ENCODE assay signal across 34 cellular contexts in genomic region chr9:16307626-16308195, GRCh38.
"Had no signal": no experiment of that assay in that cellular context is flagged by ENCODE, and none has a peak within 500 bp of the region (broad histone marks: within the 10 kb centered on the region; RNA-seq: fewer than 3 reads in every experiment).

No MANE protein-coding gene starts in this region.

- H3K36me3 Mint-ChIP-seq: activated CD4-positive, alpha-beta memory T cell treated with anti-CD3 and anti-CD28 coated beads for 36 hours; activated CD8-positive, alpha-beta memory T cell treated with anti-CD3 and anti-CD28 coated beads, Interleukin-2, amount 10 ng/mL, durations not matched to agents 7 days and 5 days; activated naive CD4-positive, alpha-beta T cell treated with anti-CD3 and anti-CD28 coated beads, Interleukin-2, amount 10 ng/mL, durations not matched to agents 7 days and 5 days; activated naive CD4-positive, alpha-beta T cell treated with anti-CD3 and anti-CD28 coated beads, Interleukin-2, amount 50 U/mL, for 72 hours; activated naive CD8-positive, alpha-beta T cell treated with anti-CD3 and anti-CD28 coated beads, Interleukin-2, amount 10 ng/mL, durations not matched to agents 7 days and 5 days; brain had no signal

- H3K9me3 Mint-ChIP-seq: activated CD4-positive, alpha-beta T cell treated with anti-CD3 and anti-CD28 coated beads, Interleukin-2, amount 10 ng/mL, durations not matched to agents 24 days and 14 days; activated naive CD4-positive, alpha-beta T cell treated with anti-CD3 and anti-CD28 coated beads, Interleukin-2, amount 50 U/mL, for 72 hours; activated naive CD8-positive, alpha-beta T cell treated with anti-CD3 and anti-CD28 coated beads, Interleukin-2, amount 10 ng/mL, durations not matched to agents 7 days and 5 days; activated T-helper 1 cell treated with anti-CD3 and anti-CD28 coated beads, Interleukin-12 subunit alpha, Interleukin-12 subunit beta, Interleukin-2, Interleukin-4 antibody, amounts not matched to agents 30 ng/mL and 10 ng/mL and 1 ng/mL, durations not matched to agents 14 hours and 24 hours and 36 hours; activated T-helper 2 cell treated with anti-CD3 and anti-CD28 coated beads, Interferon-gamma antibody, Interleukin-2, Interleukin-4, amounts not matched to agents 10 μg/mL and 5 μg/mL and 100 μg/mL, durations not matched to agents 14 hours and 24 hours and 36 hours; dendritic cell treated with granulocyte-macrophage colony-stimulating factor and Interleukin-4, amounts not matched to agents 40 ng/mL and 50 ng/mL, for 4 days had no signal

- H3K4me3 ChIP-seq: ascending aorta, breast epithelium, cardiac muscle cell, coronary artery, dorsolateral prefrontal cortex, esophagus muscularis mucosa, gastrocnemius medialis, heart left ventricle had no signal

- H3K27me3 Mint-ChIP-seq: activated CD4-positive, alpha-beta memory T cell treated with anti-CD3 and anti-CD28 coated beads for 36 hours; activated CD4-positive, alpha-beta T cell treated with anti-CD3 and anti-CD28 coated beads for 36 hours; activated CD4-positive, alpha-beta T cell treated with anti-CD3 and anti-CD28 coated beads, Interleukin-2, amount 10 ng/mL, durations not matched to agents 24 days and 14 days; activated CD8-positive, alpha-beta memory T cell treated with anti-CD3 and anti-CD28 coated beads, Interleukin-2, amount 10 ng/mL, durations not matched to agents 7 days and 5 days; activated naive CD4-positive, alpha-beta T cell treated with anti-CD3 and anti-CD28 coated beads, Interleukin-2, amount 10 ng/mL, durations not matched to agents 7 days and 5 days; effector memory CD8-positive, alpha-beta T cell had no signal

- H3K27ac Mint-ChIP-seq: activated CD4-positive, alpha-beta memory T cell treated with anti-CD3 and anti-CD28 coated beads for 36 hours; activated CD4-positive, alpha-beta T cell treated with anti-CD3 and anti-CD28 coated beads for 36 hours; activated CD4-positive, alpha-beta T cell treated with anti-CD3 and anti-CD28 coated beads, Interleukin-2, amount 10 ng/mL, durations not matched to agents 24 days and 14 days; activated CD8-positive, alpha-beta memory T cell treated with anti-CD3 and anti-CD28 coated beads, Interleukin-2, amount 10 ng/mL, durations not matched to agents 7 days and 5 days; activated CD8-positive, alpha-beta T cell treated with anti-CD3 and anti-CD28 coated beads, Interleukin-2, amount 10 ng/mL, durations not matched to agents 7 days and 5 days; activated naive CD4-positive, alpha-beta T cell treated with anti-CD3 and anti-CD28 coated beads, Interleukin-2, amount 10 ng/mL, durations not matched to agents 7 days and 5 days; activated naive CD4-positive, alpha-beta T cell treated with anti-CD3 and anti-CD28 coated beads, Interleukin-2, amount 50 U/mL, for 72 hours; activated naive CD8-positive, alpha-beta T cell treated with anti-CD3 and anti-CD28 coated beads, Interleukin-2, amount 10 ng/mL, durations not matched to agents 7 days and 5 days; activated T-helper 1 cell treated with anti-CD3 and anti-CD28 coated beads, Interleukin-12 subunit alpha, Interleukin-12 subunit beta, Interleukin-2, Interleukin-4 antibody, amounts not matched to agents 30 ng/mL and 10 ng/mL and 1 ng/mL, durations not matched to agents 14 hours and 24 hours and 36 hours; activated T-helper 2 cell treated with anti-CD3 and anti-CD28 coated beads, Interferon-gamma antibody, Interleukin-2, Interleukin-4, amounts not matched to agents 10 μg/mL and 5 μg/mL and 100 μg/mL, durations not matched to agents 14 hours and 24 hours and 36 hours; brain; dendritic cell treated with granulocyte-macrophage colony-stimulating factor and Interleukin-4, amounts not matched to agents 40 ng/mL and 50 ng/mL, for 4 days; effector memory CD8-positive, alpha-beta T cell had no signal

- H3K4me3 Mint-ChIP-seq: activated CD4-positive, alpha-beta memory T cell treated with anti-CD3 and anti-CD28 coated beads for 36 hours; activated CD4-positive, alpha-beta T cell treated with anti-CD3 and anti-CD28 coated beads for 36 hours; activated CD4-positive, alpha-beta T cell treated with anti-CD3 and anti-CD28 coated beads, Interleukin-2, amount 10 ng/mL, durations not matched to agents 24 days and 14 days; activated CD8-positive, alpha-beta memory T cell treated with anti-CD3 and anti-CD28 coated beads, Interleukin-2, amount 10 ng/mL, durations not matched to agents 7 days and 5 days; activated CD8-positive, alpha-beta T cell treated with anti-CD3 and anti-CD28 coated beads, Interleukin-2, amount 10 ng/mL, durations not matched to agents 7 days and 5 days; activated naive CD4-positive, alpha-beta T cell treated with anti-CD3 and anti-CD28 coated beads, Interleukin-2, amount 10 ng/mL, durations not matched to agents 7 days and 5 days; activated naive CD8-positive, alpha-beta T cell treated with anti-CD3 and anti-CD28 coated beads, Interleukin-2, amount 10 ng/mL, durations not matched to agents 7 days and 5 days; activated T-helper 1 cell treated with anti-CD3 and anti-CD28 coated beads, Interleukin-12 subunit alpha, Interleukin-12 subunit beta, Interleukin-2, Interleukin-4 antibody, amounts not matched to agents 30 ng/mL and 10 ng/mL and 1 ng/mL, durations not matched to agents 14 hours and 24 hours and 36 hours; brain; dendritic cell treated with granulocyte-macrophage colony-stimulating factor and Interleukin-4, amounts not matched to agents 40 ng/mL and 50 ng/mL, for 4 days; effector memory CD8-positive, alpha-beta T cell had no signal

- H3K9me3 ChIP-seq: ascending aorta, breast epithelium, esophagus muscularis mucosa, gastrocnemius medialis, heart left ventricle had no signal

- H3K4me1 ChIP-seq: foreskin keratinocyte had no signal

- H3K27ac ChIP-seq: ascending aorta, breast epithelium, cardiac muscle cell, coronary artery, dorsolateral prefrontal cortex, esophagus muscularis mucosa, foreskin keratinocyte, gastrocnemius medialis, heart left ventricle had no signal

- H3K4me1 Mint-ChIP-seq: activated CD4-positive, alpha-beta T cell treated with anti-CD3 and anti-CD28 coated beads for 36 hours; activated CD4-positive, alpha-beta T cell treated with anti-CD3 and anti-CD28 coated beads, Interleukin-2, amount 10 ng/mL, durations not matched to agents 24 days and 14 days; activated CD8-positive, alpha-beta memory T cell treated with anti-CD3 and anti-CD28 coated beads, Interleukin-2, amount 10 ng/mL, durations not matched to agents 7 days and 5 days; activated naive CD4-positive, alpha-beta T cell treated with anti-CD3 and anti-CD28 coated beads, Interleukin-2, amount 10 ng/mL, durations not matched to agents 7 days and 5 days; activated naive CD8-positive, alpha-beta T cell treated with anti-CD3 and anti-CD28 coated beads, Interleukin-2, amount 10 ng/mL, durations not matched to agents 7 days and 5 days had no signal

- ATAC-seq: activated CD4-positive, alpha-beta T cell treated with anti-CD3 and anti-CD28 coated beads for 36 hours; activated CD8-positive, alpha-beta memory T cell treated with anti-CD3 and anti-CD28 coated beads, Interleukin-2, amount 10 ng/mL, durations not matched to agents 7 days and 5 days; activated CD8-positive, alpha-beta T cell treated with anti-CD3 and anti-CD28 coated beads, Interleukin-2, amount 10 ng/mL, durations not matched to agents 7 days and 5 days; activated naive CD4-positive, alpha-beta T cell treated with anti-CD3 and anti-CD28 coated beads, Interleukin-2, amount 50 U/mL, for 72 hours; effector memory CD8-positive, alpha-beta T cell; foreskin keratinocyte; gastrocnemius medialis; heart left ventricle had no signal

- DNase-seq: activated CD4-positive, alpha-beta memory T cell treated with anti-CD3 and anti-CD28 coated beads for 36 hours; activated CD4-positive, alpha-beta T cell treated with anti-CD3 and anti-CD28 coated beads for 36 hours; activated CD4-positive, alpha-beta T cell treated with anti-CD3 and anti-CD28 coated beads, Interleukin-2, amount 10 ng/mL, durations not matched to agents 24 days and 14 days; activated CD4-positive, CD25-positive, alpha-beta regulatory T cell; activated CD4-positive, CD25-positive, alpha-beta regulatory T cell treated with anti-CD3 and anti-CD28 coated beads, Interleukin-2, amount 50 U/mL, for 72 hours; activated CD8-positive, alpha-beta memory T cell treated with anti-CD3 and anti-CD28 coated beads, Interleukin-2, amount 10 ng/mL, durations not matched to agents 7 days and 5 days; activated CD8-positive, alpha-beta memory T cell treated with anti-CD3 and anti-CD28 coated beads, Interleukin-2, amount 50 U/mL, for 4 hours; activated CD8-positive, alpha-beta T cell treated with anti-CD3 and anti-CD28 coated beads, Interleukin-2, amount 10 ng/mL, durations not matched to agents 7 days and 5 days; activated gamma-delta T cell; activated naive CD4-positive, alpha-beta T cell; activated naive CD4-positive, alpha-beta T cell treated with anti-CD3 and anti-CD28 coated beads, Interleukin-2, amount 10 ng/mL, durations not matched to agents 7 days and 5 days; activated naive CD8-positive, alpha-beta T cell treated with anti-CD3 and anti-CD28 coated beads, Interleukin-2, amount 10 ng/mL, durations not matched to agents 7 days and 5 days; activated T-cell treated with anti-CD3 and anti-CD28 coated beads, Interleukin-2, amount 50 U/mL, for 1 hour; activated T-cell treated with anti-CD3 and anti-CD28 coated beads, Interleukin-2, amount 50 U/mL, for 48 hours; central memory CD4-positive, alpha-beta T cell; cerebellar nuclear complex; dorsolateral prefrontal cortex; effector memory CD8-positive, alpha-beta T cell; erythroblast; foreskin keratinocyte; gastrocnemius medialis; glutamatergic neuron; heart left ventricle; T-helper 2 cell had no signal
